35 cellular contexts compared by ENCODE assay signal in genomic region chr20:56542489-56543020, GRCh38. TPM values are rescaled to one million over a fixed set of nuclear protein-coding genes. Genes with fewer than 3 reads are reported as not detected.
"Had no signal": no experiment of that assay in that cellular context is flagged by ENCODE, and none has a peak within 500 bp of the region (broad histone marks: within the 10 kb centered on the region; RNA-seq: fewer than 3 reads in every experiment).

No MANE protein-coding gene starts in this region.

- H3K36me3 ChIP-seq: esophagus squamous epithelium, gastroesophageal sphincter, heart right ventricle, left lung, neutrophil, tibial artery, upper lobe of left lung had no signal

- DNase-seq: cortex of kidney; effector memory CD8-positive, alpha-beta T cell; erythroblast; esophagus squamous epithelium; foreskin keratinocyte; heart right ventricle; hippocampal formation; left cardiac atrium; left lung; mesenchymal stem cell; mucosa of descending colon; naive B cell; stimulated activated CD4-positive, alpha-beta T cell treated with anti-CD3 and anti-CD28 coated beads, Interleukin-2, amount 100 ng/mL, for 24 hours; stimulated activated CD4-positive, alpha-beta T cell treated with anti-CD3 and anti-CD28 coated beads, Interleukin-4, amount 100 ng/mL, for 24 hours; stimulated activated naive CD8-positive, alpha-beta T cell treated with anti-CD3 and anti-CD28 coated beads, Interleukin-15, Interleukin-2, amounts not matched to agents 100 U/mL and 50 U/mL, for 24 hours; substantia nigra; testis; tibial artery; upper lobe of left lung had no signal

- H3K4me1 ChIP-seq: esophagus squamous epithelium, foreskin keratinocyte, gastroesophageal sphincter, heart right ventricle, left lung, parathyroid adenoma, tibial artery, upper lobe of left lung had no signal

- H3K27me3 ChIP-seq: esophagus squamous epithelium, gastroesophageal sphincter, heart right ventricle, left lung, testis, tibial artery, upper lobe of left lung had no signal

- H3K27ac ChIP-seq: esophagus squamous epithelium, foreskin keratinocyte, gastroesophageal sphincter, heart right ventricle, left lung, parathyroid adenoma, testis, tibial artery, upper lobe of left lung had no signal

- H3K27me3 Mint-ChIP-seq: effector memory CD8-positive, alpha-beta T cell; naive B cell; natural killer cell treated with Interleukin-12 subunit alpha and Interleukin-12 subunit beta and Interleukin-15 and Interleukin-18, amount 100 ng/mL, for 72 hours had no signal

- H3K9me3 Mint-ChIP-seq: effector memory CD8-positive, alpha-beta T cell; mesothelial cell of epicardium; naive B cell; natural killer cell treated with Interleukin-12 subunit alpha and Interleukin-12 subunit beta and Interleukin-15 and Interleukin-18, amount 100 ng/mL, for 72 hours; stimulated activated effector memory CD8-positive, alpha-beta T cell treated with anti-CD3 and anti-CD28 coated beads, Interleukin-12 subunit alpha, Interleukin-12 subunit beta, amount 100 ng/mL, for 72 hours had no signal

- H3K9me3 ChIP-seq: esophagus squamous epithelium, gastroesophageal sphincter, heart right ventricle, left lung, mucosa of descending colon, neutrophil, testis, tibial artery, upper lobe of left lung had no signal

- FAIRE-seq: endometrium, islet of Langerhans, urothelium cell line had no signal

- H3K4me3 ChIP-seq: esophagus squamous epithelium, gastroesophageal sphincter, heart right ventricle, left lung, mucosa of descending colon, smooth muscle cell, testis, tibial artery, upper lobe of left lung had no signal

- H3K36me3 Mint-ChIP-seq: mesothelial cell of epicardium; naive B cell; natural killer cell treated with Interleukin-12 subunit alpha and Interleukin-12 subunit beta and Interleukin-15 and Interleukin-18, amount 100 ng/mL, for 72 hours; stimulated activated effector memory CD8-positive, alpha-beta T cell treated with anti-CD3 and anti-CD28 coated beads, Interleukin-12 subunit alpha, Interleukin-12 subunit beta, amount 100 ng/mL, for 72 hours had no signal

- H3K27ac Mint-ChIP-seq: effector memory CD8-positive, alpha-beta T cell; mesothelial cell of epicardium; naive B cell; natural killer cell treated with Interleukin-12 subunit alpha and Interleukin-12 subunit beta and Interleukin-15 and Interleukin-18, amount 100 ng/mL, for 72 hours; progenitor cell of endocrine pancreas; stimulated activated effector memory CD8-positive, alpha-beta T cell treated with anti-CD3 and anti-CD28 coated beads, Interleukin-12 subunit alpha, Interleukin-12 subunit beta, amount 100 ng/mL, for 72 hours had no signal

- H3K4me1 Mint-ChIP-seq: naive B cell; neural crest cell; stimulated activated effector memory CD8-positive, alpha-beta T cell treated with anti-CD3 and anti-CD28 coated beads, Interleukin-12 subunit alpha, Interleukin-12 subunit beta, amount 100 ng/mL, for 72 hours had no signal

- H3K4me3 Mint-ChIP-seq: effector memory CD8-positive, alpha-beta T cell; mesothelial cell of epicardium; naive B cell; natural killer cell treated with Interleukin-12 subunit alpha and Interleukin-12 subunit beta and Interleukin-15 and Interleukin-18, amount 100 ng/mL, for 72 hours; neural crest cell; stimulated activated effector memory CD8-positive, alpha-beta T cell treated with anti-CD3 and anti-CD28 coated beads, Interleukin-12 subunit alpha, Interleukin-12 subunit beta, amount 100 ng/mL, for 72 hours had no signal

RNA-seq across cellular contexts. Expression of gene FAM209B, which starts 9.5 kb away (rescaled TPM):
- total RNA-seq: dermis microvascular lymphatic vessel endothelial cell, esophagus squamous epithelium, kidney epithelial cell, left cardiac atrium, lung microvascular endothelial cell, mesothelial cell of epicardium, mucosa of descending colon, neural crest cell, progenitor cell of endocrine pancreas, sciatic nerve had no signal

RNA-seq across cellular contexts. Expression of gene FAM209A, which starts 18.0 kb away (rescaled TPM):
- total RNA-seq: esophagus squamous epithelium, foreskin keratinocyte, heart right ventricle, kidney epithelial cell, left cardiac atrium, lung microvascular endothelial cell, progenitor cell of endocrine pancreas, sciatic nerve, smooth muscle cell had no signal
